ENCODE assay signal across 23 cellular contexts in genomic region chr6:48597951-48598350, GRCh38.
DNase-seq lines count a peak whose midpoint lies in the region; ATAC-seq, FAIRE-seq and TF ChIP-seq lines count a peak whose summit lies in the region.
"Had no signal": no experiment of that assay in that cellular context is flagged by ENCODE, and none has a peak within 500 bp of the region (broad histone marks: within the 10 kb centered on the region; RNA-seq: fewer than 3 reads in every experiment).

No MANE protein-coding gene starts in this region.

- H4K20me1 ChIP-seq in fibroblast of lung (ENCODE audit: control insufficient read depth, extremely low read depth, insufficient read depth, low read length) = no peaks in the 10 kb centered on the region

- POLR2A ChIA-PET in A673 (lab: Charles Lee; ENCODE audit: low non-redundant PET) = no interaction called here

- H2AFZ ChIP-seq in fibroblast of lung (ENCODE audit: low read length) = no peak overlapping the region

- no peaks in the 10 kb centered on the region for H3K9me3 ChIP-seq in fibroblast of lung (ENCODE audit: control insufficient read depth, insufficient read depth, low read depth, low read length)
- no peaks in the 10 kb centered on the region for H3K9me3 ChIP-seq in A673 (ENCODE audit: low read depth, low read length, poor library complexity, severe bottlenecking)
- H3K9me3 ChIP-seq in psoas muscle = no peaks in the 10 kb centered on the region

- peak; percentile 17 for DNase-seq in D721Med (ENCODE audit: insufficient read length, low spot score)
- DNase-seq in OCI-M1 (lab: John Stamatoyannopoulos, UW) = peak; percentile 83
- DNase-seq in fibroblast of lung (ENCODE audit: low read depth in 2 of 2) = peak; percentile 12 to 25
- DNase-seq in iris pigment epithelial cell (ENCODE audit: low read depth) = peak; percentile 26
- no peak for DNase-seq in A673 (ENCODE audit: low spot score)
- no peak for DNase-seq in psoas muscle
- DNase-seq in activated CD8-positive, alpha-beta memory T cell treated with anti-CD3 and anti-CD28 coated beads, Interleukin-2, amount 50 U/mL, for 4 hours = no peak
- DNase-seq: 8988T; AML-193; Calu3; CD8-positive, alpha-beta memory T cell; DMS53; EL; IMR-90; MV-4-11; NCI-H1105 treated with DMSO at 0.1 percent for 48 hours; NCI-H2029 treated with DMSO at 0.1 percent for 48 hours; NCI-H2171; NCI-H69 had no signal

- intact Hi-C loops in A673 (cut with micrococcal nuclease; ENCODE audit: unreplicated experiment) (no loop called here), psoas muscle (cut with DNase I) (no loop called here)

- WGBS in psoas muscle, 3 donors = 42 to 56% (median 45%) methylated on average over 3 of the region's 3 CpGs

- H3K4me3 ChIP-seq in fibroblast of lung (replicated peaks in 1 of 4; ENCODE audit: control extremely low read depth in 1 of 4, insufficient read depth in 1 of 4, low read depth in 3 of 4, low read length in 4 of 4) = no peak overlapping the region
- H3K4me3 ChIP-seq in A673 (ENCODE audit: low read depth, low read length, poor library complexity, severe bottlenecking) = no peak overlapping the region
- H3K4me3 ChIP-seq in psoas muscle = no peak overlapping the region

- no TSS peak for BruUV-seq in A673 (replicated peaks; lab: Mats Ljungman, UMichigan)

- no peak overlapping the region for H3K27ac ChIP-seq in fibroblast of lung (ENCODE audit: insufficient read depth, low read length)
- no peak overlapping the region for H3K27ac ChIP-seq in A673 (ENCODE audit: low read depth, low read length, poor library complexity, severe bottlenecking)
- no peak overlapping the region for H3K27ac ChIP-seq in psoas muscle
- H3K27ac ChIP-seq: C4-2B, KMS-11 had no signal

- no peaks in the 10 kb centered on the region for H3K79me2 ChIP-seq in fibroblast of lung (ENCODE audit: control insufficient read depth, insufficient read depth, low read length)

- H3K4me2 ChIP-seq in fibroblast of lung (ENCODE audit: extremely low read depth, insufficient read depth, low read length) = no peak overlapping the region
- H3K4me2 ChIP-seq: KMS-11 had no signal

- peak; percentile 97 for FAIRE-seq in D721Med (lab: Jason Lieb, UNC)

- ATAC-seq in psoas muscle = no peak
- ATAC-seq: Panc1, SK-N-SH treated with all-trans-retinoic acid at 6 μM for 48 hours had no signal

- H3K27me3 ChIP-seq in fibroblast of lung (ENCODE audit: control insufficient read depth, insufficient read depth, low read length) = no peaks in the 10 kb centered on the region
- no peaks in the 10 kb centered on the region for H3K27me3 ChIP-seq in A673 (replicated peaks; ENCODE audit: insufficient read depth, low read depth, low read length, poor library complexity)
- H3K27me3 ChIP-seq in psoas muscle (ENCODE audit: insufficient read depth in 3 of 3, low read length in 2 of 3) = no peaks in the 10 kb centered on the region

- H3K4me1 ChIP-seq in fibroblast of lung (ENCODE audit: control insufficient read depth, extremely low read depth, insufficient read depth, low read length) (no peaks in the 10 kb centered on the region), A673 (ENCODE audit: insufficient read depth, low read length, poor library complexity, severe bottlenecking) (no peaks in the 10 kb centered on the region), psoas muscle (no peaks in the 10 kb centered on the region)

- no peak overlapping the region for H3K9ac ChIP-seq in fibroblast of lung (ENCODE audit: insufficient read depth, low read length)
- H3K9ac ChIP-seq: KMS-11 had no signal

- no peak for TF ChIP-seq CTCF in D721Med (IDR thresholded peaks at IDR 0.05; ENCODE audit: insufficient read depth, missing control alignments)
- no peak for TF ChIP-seq CTCF in fibroblast of lung (conservative IDR thresholded peaks at IDR 0.05 in 1 of 2, IDR thresholded peaks at IDR 0.05 in 1 of 2; ENCODE audit: low read depth in 1 of 2, low read length in 2 of 2)
- TF ChIP-seq CTCF in A673 (conservative IDR thresholded peaks at IDR 0.05; ENCODE audit: low read depth, low read length) = no peak
- no peak for TF ChIP-seq CTCF in psoas muscle (IDR thresholded peaks at IDR 0.05)

- CTCF ChIA-PET in A673 (lab: Charles Lee) = no interaction called here

- H3K36me3 ChIP-seq in fibroblast of lung (ENCODE audit: control insufficient read depth, insufficient read depth, low read length) = no peaks in the 10 kb centered on the region
- no peaks in the 10 kb centered on the region for H3K36me3 ChIP-seq in A673 (ENCODE audit: insufficient read depth, low read length, poor library complexity, severe bottlenecking)
- H3K36me3 ChIP-seq in psoas muscle (ENCODE audit: insufficient read depth in 1 of 2, low read depth in 1 of 2) = no peaks in the 10 kb centered on the region

Comparison
In these comparisons a context has a peak if more than half of its experiments do, and no peak if none do; other contexts are left out.
1. DNase-seq: peak in D721Med (single experiment), OCI-M1 (single experiment), fibroblast of lung (2 of 2) and iris pigment epithelial cell (single experiment); none in A673 (single experiment), psoas muscle (0 of 2) and activated CD8-positive, alpha-beta memory T cell treated with anti-CD3 and anti-CD28 coated beads, Interleukin-2, amount 50 U/mL, for 4 hours (single experiment).